Comparison of ENCODE assay signal across 7 cellular contexts in the genomic region with DNA sequence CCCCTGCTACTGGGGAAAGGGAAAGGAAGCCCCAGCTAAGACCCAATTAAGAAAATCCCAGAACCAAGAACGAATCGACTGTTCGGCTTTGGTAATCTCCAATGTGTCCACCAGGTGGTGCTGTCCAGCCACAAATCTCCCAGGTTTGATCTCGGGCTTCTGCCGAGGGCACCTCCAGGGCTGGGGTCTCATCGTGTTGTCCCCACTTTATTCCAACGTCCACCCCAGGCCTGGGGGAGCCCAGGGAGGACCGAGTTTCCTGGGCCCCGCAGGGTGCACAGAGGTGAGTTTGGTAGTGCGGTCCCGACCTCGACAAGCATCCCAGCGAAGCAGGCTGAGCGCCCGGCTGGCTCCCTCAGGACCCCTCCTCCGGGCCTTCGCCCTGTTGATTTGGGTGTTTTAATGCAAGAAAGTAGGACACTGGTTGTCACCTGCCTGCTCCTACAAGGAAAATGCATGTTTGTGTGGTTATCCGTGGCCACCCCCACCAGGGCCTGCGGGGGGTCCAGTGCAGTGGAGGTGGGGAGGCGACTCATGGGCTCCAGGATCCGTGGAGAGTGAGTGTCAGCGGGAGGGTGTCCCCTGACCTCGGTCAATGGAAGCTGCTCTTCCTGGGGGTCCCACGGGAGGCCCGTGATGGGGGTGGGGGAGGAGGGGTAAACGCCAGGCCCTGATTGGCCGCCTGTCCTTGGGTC.
A peak's percentile ranks its signal among the peaks of the same experiment; 100 is the strongest.
DNase-seq lines count a peak whose midpoint lies in the region; TF ChIP-seq lines count a peak whose summit lies in the region.

No MANE protein-coding gene starts in this region.

- no peak overlapping the region for H3K9ac ChIP-seq in parathyroid adenoma

- no peaks in the 10 kb centered on the region for H3K36me3 ChIP-seq in parathyroid adenoma (ENCODE audit: control insufficient read depth, insufficient read depth, low read length)

- no peak overlapping the region for H2AFZ ChIP-seq in parathyroid adenoma

- peak; percentile 56 for TF ChIP-seq CTCF in foreskin fibroblast (IDR thresholded peaks at IDR 0.05; ENCODE audit: low read depth, low read length)
- TF ChIP-seq CTCF in parathyroid adenoma (IDR thresholded peaks at IDR 0.05), result peak; percentile 36

- no peaks in the 10 kb centered on the region for H3K4me1 ChIP-seq in parathyroid adenoma

- H3K79me2 ChIP-seq in parathyroid adenoma, result no peaks in the 10 kb centered on the region

- no peaks in the 10 kb centered on the region for H3K9me3 ChIP-seq in parathyroid adenoma (ENCODE audit: control insufficient read depth, low read length)

- peak; percentile 84 for TF ChIP-seq RAD21 in Ishikawa (IDR thresholded peaks at IDR 0.05; ENCODE audit: low read depth)

- no peak overlapping the region for H3K4me2 ChIP-seq in parathyroid adenoma (ENCODE audit: low read length)

- H3K4me3 ChIP-seq in foreskin fibroblast (ENCODE audit: low read depth in 1 of 2, low read length in 2 of 2), result no peak overlapping the region
- no peak overlapping the region for H3K4me3 ChIP-seq in parathyroid adenoma (ENCODE audit: low read depth, low read length)

- no peak for TF ChIP-seq EP300 in Ishikawa (IDR thresholded peaks at IDR 0.05; ENCODE audit: borderline replicate concordance)

- peak; percentile 87 for DNase-seq in GM19238 (ENCODE audit: insufficient read length, low spot score)
- peak; percentile 73 for DNase-seq in activated CD8-positive, alpha-beta memory T cell treated with anti-CD3 and anti-CD28 coated beads, Interleukin-2, amount 50 U/mL, for 24 hours (ENCODE audit: extremely low read depth)
- DNase-seq in foreskin fibroblast, result no peak
- no peak for DNase-seq in NCI-H1092 treated with DMSO at 0.1 percent for 48 hours (lab: John Stamatoyannopoulos, UW)
- no peak for DNase-seq in NCI-H1092 (lab: John Stamatoyannopoulos, UW)

- no peak overlapping the region for H3K27ac ChIP-seq in parathyroid adenoma

- H3K27me3 ChIP-seq in parathyroid adenoma (ENCODE audit: control insufficient read depth, insufficient read depth, low read length), result no peaks in the 10 kb centered on the region

TF ChIP-seq in Ishikawa, 13 proteins besides CTCF, POLR2A, EP300 and RAD21:
- TF ChIP-seq, protein P1, sequence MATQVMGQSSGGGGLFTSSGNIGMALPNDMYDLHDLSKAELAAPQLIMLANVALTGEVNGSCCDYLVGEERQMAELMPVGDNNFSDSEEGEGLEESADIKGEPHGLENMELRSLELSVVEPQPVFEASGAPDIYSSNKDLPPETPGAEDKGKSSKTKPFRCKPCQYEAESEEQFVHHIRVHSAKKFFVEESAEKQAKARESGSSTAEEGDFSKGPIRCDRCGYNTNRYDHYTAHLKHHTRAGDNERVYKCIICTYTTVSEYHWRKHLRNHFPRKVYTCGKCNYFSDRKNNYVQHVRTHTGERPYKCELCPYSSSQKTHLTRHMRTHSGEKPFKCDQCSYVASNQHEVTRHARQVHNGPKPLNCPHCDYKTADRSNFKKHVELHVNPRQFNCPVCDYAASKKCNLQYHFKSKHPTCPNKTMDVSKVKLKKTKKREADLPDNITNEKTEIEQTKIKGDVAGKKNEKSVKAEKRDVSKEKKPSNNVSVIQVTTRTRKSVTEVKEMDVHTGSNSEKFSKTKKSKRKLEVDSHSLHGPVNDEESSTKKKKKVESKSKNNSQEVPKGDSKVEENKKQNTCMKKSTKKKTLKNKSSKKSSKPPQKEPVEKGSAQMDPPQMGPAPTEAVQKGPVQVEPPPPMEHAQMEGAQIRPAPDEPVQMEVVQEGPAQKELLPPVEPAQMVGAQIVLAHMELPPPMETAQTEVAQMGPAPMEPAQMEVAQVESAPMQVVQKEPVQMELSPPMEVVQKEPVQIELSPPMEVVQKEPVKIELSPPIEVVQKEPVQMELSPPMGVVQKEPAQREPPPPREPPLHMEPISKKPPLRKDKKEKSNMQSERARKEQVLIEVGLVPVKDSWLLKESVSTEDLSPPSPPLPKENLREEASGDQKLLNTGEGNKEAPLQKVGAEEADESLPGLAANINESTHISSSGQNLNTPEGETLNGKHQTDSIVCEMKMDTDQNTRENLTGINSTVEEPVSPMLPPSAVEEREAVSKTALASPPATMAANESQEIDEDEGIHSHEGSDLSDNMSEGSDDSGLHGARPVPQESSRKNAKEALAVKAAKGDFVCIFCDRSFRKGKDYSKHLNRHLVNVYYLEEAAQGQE (IDR thresholded peaks at IDR 0.05; ENCODE audit: low read depth), result no peak
- TF ChIP-seq, protein P2, sequence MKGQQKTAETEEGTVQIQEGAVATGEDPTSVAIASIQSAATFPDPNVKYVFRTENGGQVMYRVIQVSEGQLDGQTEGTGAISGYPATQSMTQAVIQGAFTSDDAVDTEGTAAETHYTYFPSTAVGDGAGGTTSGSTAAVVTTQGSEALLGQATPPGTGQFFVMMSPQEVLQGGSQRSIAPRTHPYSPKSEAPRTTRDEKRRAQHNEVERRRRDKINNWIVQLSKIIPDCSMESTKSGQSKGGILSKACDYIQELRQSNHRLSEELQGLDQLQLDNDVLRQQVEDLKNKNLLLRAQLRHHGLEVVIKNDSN (IDR thresholded peaks at IDR 0.05), result no peak
- no peak for TF ChIP-seq TCF12 (IDR thresholded peaks at IDR 0.05; ENCODE audit: low read depth)
- no peak for TF ChIP-seq ZBTB7A (IDR thresholded peaks at IDR 0.05; ENCODE audit: low read depth)
- no peak for TF ChIP-seq TAF1 (IDR thresholded peaks at IDR 0.05; ENCODE audit: low read depth)
- TF ChIP-seq EGR1 (IDR thresholded peaks at IDR 0.05), result no peak
- no peak for TF ChIP-seq YY1 (IDR thresholded peaks at IDR 0.05; ENCODE audit: low read depth)
- TF ChIP-seq, protein P3, sequence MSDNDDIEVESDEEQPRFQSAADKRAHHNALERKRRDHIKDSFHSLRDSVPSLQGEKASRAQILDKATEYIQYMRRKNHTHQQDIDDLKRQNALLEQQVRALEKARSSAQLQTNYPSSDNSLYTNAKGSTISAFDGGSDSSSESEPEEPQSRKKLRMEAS (IDR thresholded peaks at IDR 0.05), result no peak
- TF ChIP-seq CREB1 (IDR thresholded peaks at IDR 0.05; ENCODE audit: low read depth), result no peak
- TF ChIP-seq NFIC (IDR thresholded peaks at IDR 0.05), result no peak
- no peak for TF ChIP-seq CEBPB (IDR thresholded peaks at IDR 0.05)
- TF ChIP-seq FOXM1 (IDR thresholded peaks at IDR 0.05; ENCODE audit: borderline replicate concordance, low read depth), result no peak
- TF ChIP-seq TEAD4 (IDR thresholded peaks at IDR 0.05), result no peak
TF ChIP-seq in Ishikawa: peak in this region for 0.

Comparison
In these comparisons a context has a peak if more than half of its experiments do, and no peak if none do; other contexts are left out.
1. DNase-seq: peak in GM19238 (single experiment) and activated CD8-positive, alpha-beta memory T cell treated with anti-CD3 and anti-CD28 coated beads, Interleukin-2, amount 50 U/mL, for 24 hours (single experiment); none in foreskin fibroblast (0 of 2), NCI-H1092 treated with DMSO at 0.1 percent for 48 hours (single experiment) and NCI-H1092 (single experiment).